Comparison of ENCODE assay signal across 22 cellular contexts in the genomic region with DNA sequence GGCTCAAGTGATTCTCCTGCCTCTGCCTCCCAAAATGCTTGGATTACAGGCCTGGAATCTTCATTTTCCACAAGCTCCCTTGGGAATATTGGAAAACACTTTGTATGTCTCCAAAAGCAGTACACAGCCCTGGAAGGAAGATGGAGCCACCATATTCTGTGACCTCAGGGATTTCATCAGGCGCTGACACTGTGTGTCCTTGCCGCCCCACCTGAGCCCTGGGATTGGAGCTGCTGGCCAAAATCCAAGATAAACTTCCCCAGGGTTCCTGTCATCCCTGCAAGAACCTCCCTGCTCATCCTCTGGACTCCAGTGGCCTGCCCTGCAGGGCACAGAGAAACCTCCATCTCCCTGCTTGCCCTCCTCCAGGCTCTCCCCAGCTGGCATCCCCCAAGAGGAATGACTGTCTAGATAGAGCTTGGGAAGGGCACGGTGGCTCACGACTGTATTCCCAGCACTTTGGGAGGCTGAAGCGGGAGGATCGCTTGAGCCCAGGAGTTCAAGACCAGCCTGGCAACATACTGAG. TPM values are rescaled to one million over a fixed set of nuclear protein-coding genes. Genes with fewer than 3 reads are reported as not detected.
DNase-seq lines count a peak whose midpoint lies in the region; ATAC-seq and TF ChIP-seq lines count a peak whose summit lies in the region.
"Had no signal": no experiment of that assay in that cellular context is flagged by ENCODE, and none has a peak within 500 bp of the region (broad histone marks: within the 10 kb centered on the region; RNA-seq: fewer than 3 reads in every experiment).

No MANE protein-coding gene starts in this region.

- H3K27me3 ChIP-seq in breast epithelium (no peaks in the 10 kb centered on the region), SJCRH30 (no peaks in the 10 kb centered on the region)

- H3K27me3 Mint-ChIP-seq in MCF 10A (ENCODE audit: insufficient read depth, unreplicated experiment) (peaks cover 23% of the 10 kb centered on the region), naive B cell (no peaks in the 10 kb centered on the region)

- H3K9me3 Mint-ChIP-seq in MCF 10A (ENCODE audit: unreplicated experiment) (no peaks in the 10 kb centered on the region), naive B cell (no peaks in the 10 kb centered on the region)

- H3K4me3 Mint-ChIP-seq in MCF 10A (ENCODE audit: unreplicated experiment), result no peak overlapping the region
- peak overlapping the region in 5 of 8 donors; percentile 9 to 93 (median 87) for H3K4me3 Mint-ChIP-seq in naive B cell

- CTCF ChIA-PET in MCF 10A (lab: Yijun Ruan, JAX), result interaction anchor here (0.6 to 0.9 kb wide), 4 partner anchors 14 to 67 kb away, joined by 3 to 4 read pairs (median 3); no protein-coding TSS in a partner anchor

- TF ChIP-seq CTCF in MCF 10A (IDR thresholded peaks at IDR 0.05; ENCODE audit: unreplicated experiment) (no peak), breast epithelium (IDR thresholded peaks at IDR 0.05) (no peak)

- no peak for TF ChIP-seq POLR2A in breast epithelium (IDR thresholded peaks at IDR 0.05)

- ATAC-seq in naive B cell (ENCODE audit: low read depth in 2 of 2), result no peak

- BruUV-seq in MCF 10A (replicated peaks; lab: Mats Ljungman, UMichigan), result no TSS peak

- intact Hi-C loops in MCF 10A (cut with micrococcal nuclease), result no loop called here
- intact Hi-C loops in breast epithelium (cut with DNase I; ENCODE audit: low total_unique reads), result no loop called here

- H3K4me1 ChIP-seq in breast epithelium (no peaks in the 10 kb centered on the region), SJCRH30 (no peaks in the 10 kb centered on the region)

- POLR2A ChIA-PET in MCF 10A (lab: Yijun Ruan, JAX), result no interaction called here

- H3K36me3 ChIP-seq in breast epithelium (no peaks in the 10 kb centered on the region), SJCRH30 (no peaks in the 10 kb centered on the region)

- H3K4me3 ChIP-seq in breast epithelium (no peak overlapping the region), SJCRH30 (no peak overlapping the region)
- H3K4me3 ChIP-seq: PC-9 had no signal

- H3K27ac ChIP-seq in breast epithelium, result no peak overlapping the region
- H3K27ac ChIP-seq in SJCRH30, result no peak overlapping the region
- H3K27ac ChIP-seq: C4-2B, PC-9, RWPE1 had no signal

- H3K9me3 ChIP-seq in breast epithelium (no peaks in the 10 kb centered on the region), SJCRH30 (replicated peaks) (no peaks in the 10 kb centered on the region)
- H3K9me3 ChIP-seq: SK-N-SH had no signal

- H3K4me1 Mint-ChIP-seq in MCF 10A (ENCODE audit: insufficient read depth, unreplicated experiment) (no peaks in the 10 kb centered on the region), naive B cell (peaks cover 30 to 47% (median 43%) of the 10 kb centered on the region in 3 donors)

- H3K36me3 Mint-ChIP-seq in MCF 10A (ENCODE audit: insufficient read depth, unreplicated experiment) (peaks cover 7% of the 10 kb centered on the region), naive B cell (peaks cover 0 to 16% of the 10 kb centered on the region in 2 donors)

- DNase-seq in MCF 10A (ENCODE audit: unreplicated experiment) (peak; percentile 34), breast epithelium (ENCODE audit: low spot score in 2 of 2) (no peak), NCI-H69 (lab: John Stamatoyannopoulos, UW) (peak; percentile 53), naive B cell (no peak), superior temporal gyrus (ENCODE audit: extremely low spot score) (peak; percentile 2), dermis blood vessel endothelial cell (no peak), NCI-H524 treated with DMSO at 0.1 percent for 48 hours (lab: John Stamatoyannopoulos, UW) (no peak), SJCRH30 (no peak)
- DNase-seq: AML-193, EL, GF-D8, NCI-H1694, NCI-H2081, NCI-H2171, NCI-H446, NCI-H526 treated with DMSO at 0.1 percent for 48 hours, PC-9, SHP77 treated with DMSO at 0.1 percent for 48 hours, SK-N-SH had no signal

- H3K27ac Mint-ChIP-seq in MCF 10A (ENCODE audit: low read depth, unreplicated experiment) (no peak overlapping the region), naive B cell (peak overlapping the region in 4 of 6 donors; percentile 38 to 99 (median 40))

RNA-seq across cellular contexts. Expression of a gene that starts 1.3 kb away (rescaled TPM):
- total RNA-seq in MCF 10A (2022), result 0.22 and 0.51 TPM in 2 replicates
- 1 to 10 TPM; 1.6 to 7.8 (median 4.3) TPM for total RNA-seq in breast epithelium
- polyA plus RNA-seq in naive B cell (ENCODE audit: low read depth in 6 of 6), result 10 to 100 TPM; 49.1 to 72.0 (median 60.9) TPM
- total RNA-seq in dermis blood vessel endothelial cell, result 1.0 and 1.4 TPM in 2 replicates
- total RNA-seq in SJCRH30 (2014; rRNA removed; shearing (Covaris generic)), result not detected in 2 replicates
- total RNA-seq: LHCN-M2 had no signal

RNA-seq across cellular contexts. Expression of a gene that starts 17.4 kb away (rescaled TPM):
- total RNA-seq in MCF 10A (2022) (0.37 and 0.74 TPM in 2 replicates), breast epithelium (1 to 10 TPM in 2 of 3 donors, under 1 TPM in 1; 0.64 to 3.7 (median 3.6) TPM), dermis blood vessel endothelial cell (0.23 and 0.51 TPM in 2 replicates)
- polyA plus RNA-seq in naive B cell (ENCODE audit: low read depth in 6 of 6), result 1 to 10 TPM in 5 of 6 donors, under 1 TPM in 1; 0.92 to 2.7 (median 1.5) TPM
- not detected in 2 replicates for total RNA-seq in SJCRH30 (2014; rRNA removed; shearing (Covaris generic))

RNA-seq across cellular contexts. Expression of a gene that starts 36.1 kb away (rescaled TPM):
- total RNA-seq in MCF 10A (2022) (21.3 and 29.9 TPM in 2 replicates), breast epithelium (10 to 100 TPM; 23.8 to 36.1 (median 27.2) TPM), dermis blood vessel endothelial cell (24.5 and 26.6 TPM in 2 replicates)
- 10 to 100 TPM; 56.2 to 88.7 (median 60.5) TPM for polyA plus RNA-seq in naive B cell (ENCODE audit: low read depth in 6 of 6)
- total RNA-seq in SJCRH30 (2014; rRNA removed; shearing (Covaris generic)), result 18.7 and 19.5 TPM in 2 replicates

Comparison
In these comparisons a context has a peak if more than half of its experiments do, and no peak if none do; other contexts are left out.
1. DNase-seq: peak in MCF 10A (single experiment), NCI-H69 (single experiment) and superior temporal gyrus (single experiment); none in breast epithelium (0 of 2), naive B cell (single experiment), dermis blood vessel endothelial cell (single experiment), NCI-H524 treated with DMSO at 0.1 percent for 48 hours (single experiment) and SJCRH30 (0 of 2).